8 cellular contexts compared by ENCODE assay signal in the genomic region with DNA sequence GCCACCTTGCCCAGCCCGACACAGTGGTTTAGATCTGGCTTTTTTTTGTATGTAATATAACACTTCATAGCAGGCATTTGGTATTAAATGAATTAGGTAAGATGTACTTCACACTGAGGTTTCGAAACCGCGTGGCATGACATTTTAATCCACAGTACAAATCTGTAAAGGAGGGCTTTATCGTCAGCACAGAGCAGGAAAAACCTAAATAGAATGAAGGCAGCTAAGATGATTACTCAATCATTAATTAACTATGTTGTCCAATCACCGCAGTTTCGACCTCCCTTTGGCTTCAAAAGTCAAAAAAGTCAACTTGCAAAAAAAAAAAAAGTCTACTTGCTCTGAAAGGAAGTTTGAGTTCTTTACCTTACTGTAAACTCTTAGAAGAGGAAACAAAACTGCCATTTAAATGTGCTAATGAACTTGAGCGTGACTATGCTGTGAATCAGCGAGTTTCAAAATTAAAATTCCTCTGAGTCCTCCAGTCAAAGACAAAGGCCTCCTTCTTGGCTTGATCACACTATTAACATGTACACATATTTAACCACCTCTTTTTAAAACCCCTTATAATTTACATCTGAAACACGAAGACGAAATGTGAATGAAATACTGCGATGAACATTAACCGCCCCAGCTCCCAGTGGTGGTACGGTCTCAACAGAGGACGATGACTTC. TPM values are rescaled to one million over a fixed set of nuclear protein-coding genes. Genes with fewer than 3 reads are reported as not detected.
A peak's percentile ranks its signal among the peaks of the same experiment; 100 is the strongest.
DNase-seq lines count a peak whose midpoint lies in the region; ATAC-seq and TF ChIP-seq lines count a peak whose summit lies in the region.

No MANE protein-coding gene starts in this region.

- peak; percentile 45 for ATAC-seq in GM21619 (IDR thresholded peaks at IDR 0.05; ENCODE audit: unreplicated experiment)

- TF ChIP-seq CTCF in GM10248 (IDR thresholded peaks at IDR 0.05; ENCODE audit: control extremely low read depth, extremely low read depth, low read depth, missing control alignments) (no peak), fibroblast of mammary gland (conservative IDR thresholded peaks at IDR 0.05; ENCODE audit: control insufficient read depth, insufficient read depth, low read depth, low read length) (no peak), neural crest cell (conservative IDR thresholded peaks at IDR 0.05) (no peak)

- H3K9me3 Mint-ChIP-seq in activated CD4-positive, alpha-beta memory T cell treated with anti-CD3 and anti-CD28 coated beads, Interleukin-2, amount 10 ng/mL, durations not matched to agents 7 days and 5 days: no peaks in the 10 kb centered on the region
- no peaks in the 10 kb centered on the region for H3K9me3 Mint-ChIP-seq in neural crest cell

- CTCF ChIA-PET in GM10248 (lab: Yijun Ruan, JAX): interaction anchor here (1.1 to 1.6 kb wide), 3 partner anchors 13 to 70 kb away, joined by 3 to 4 read pairs (median 3); no protein-coding TSS in a partner anchor
- CTCF ChIA-PET in activated CD4-positive, alpha-beta memory T cell treated with anti-CD3 and anti-CD28 coated beads, Interleukin-2, amount 10 ng/mL, durations not matched to agents 7 days and 5 days (lab: Charles Lee): interaction anchor here (1.2 to 1.9 kb wide), 5 partner anchors 10 to 257 kb away, joined by 3 to 15 read pairs (median 9); a partner anchor contains a TSS

- DNase-seq in GM10248 (ENCODE audit: extremely low spot score) (peak; percentile 61), fibroblast of mammary gland (ENCODE audit: low read depth) (peak; percentile 57), neural crest cell (ENCODE audit: low read depth, low spot score) (no peak), 8988T (no peak), mucosa of gallbladder (ENCODE audit: low spot score) (no peak)
- DNase-seq in activated CD4-positive, alpha-beta memory T cell treated with anti-CD3 and anti-CD28 coated beads, Interleukin-2, amount 10 ng/mL, durations not matched to agents 7 days and 5 days: peak; percentile 31

- H3K9me3 ChIP-seq in KOPT-K1 (ENCODE audit: insufficient read depth, low read length, poor library complexity, severe bottlenecking): no peaks in the 10 kb centered on the region

- H3K27ac ChIP-seq in KOPT-K1 (ENCODE audit: low read depth, low read length, poor library complexity, severe bottlenecking): peak overlapping the region; percentile 79

- peak overlapping the region; percentile 94 for H3K27ac Mint-ChIP-seq in activated CD4-positive, alpha-beta memory T cell treated with anti-CD3 and anti-CD28 coated beads, Interleukin-2, amount 10 ng/mL, durations not matched to agents 7 days and 5 days
- H3K27ac Mint-ChIP-seq in neural crest cell (ENCODE audit: unreplicated experiment): peak overlapping the region; percentile 97

- no peaks in the 10 kb centered on the region for H3K36me3 ChIP-seq in KOPT-K1 (ENCODE audit: insufficient read depth, low read length)

- H3K36me3 Mint-ChIP-seq in activated CD4-positive, alpha-beta memory T cell treated with anti-CD3 and anti-CD28 coated beads, Interleukin-2, amount 10 ng/mL, durations not matched to agents 7 days and 5 days (ENCODE audit: low read depth): peaks cover 19% of the 10 kb centered on the region
- H3K36me3 Mint-ChIP-seq in neural crest cell (ENCODE audit: low read depth): no peaks in the 10 kb centered on the region

- peaks cover 30% of the 10 kb centered on the region for H3K4me1 Mint-ChIP-seq in activated CD4-positive, alpha-beta memory T cell treated with anti-CD3 and anti-CD28 coated beads, Interleukin-2, amount 10 ng/mL, durations not matched to agents 7 days and 5 days
- peaks cover 20% of the 10 kb centered on the region for H3K4me1 Mint-ChIP-seq in neural crest cell

- H3K4me3 ChIP-seq in fibroblast of mammary gland (ENCODE audit: control insufficient read depth, low read depth, low read length): peak overlapping the region; percentile 97

- no peaks in the 10 kb centered on the region for H3K27me3 Mint-ChIP-seq in activated CD4-positive, alpha-beta memory T cell treated with anti-CD3 and anti-CD28 coated beads, Interleukin-2, amount 10 ng/mL, durations not matched to agents 7 days and 5 days
- H3K27me3 Mint-ChIP-seq in neural crest cell (ENCODE audit: low read depth): no peaks in the 10 kb centered on the region

- POLR2A ChIA-PET in GM10248 (lab: Yijun Ruan, JAX): interaction anchor here (0.9 to 1.2 kb wide), 3 partner anchors 7 to 110 kb away, joined by 3 to 5 read pairs (median 5); a partner anchor contains a TSS
- POLR2A ChIA-PET in activated CD4-positive, alpha-beta memory T cell treated with anti-CD3 and anti-CD28 coated beads, Interleukin-2, amount 10 ng/mL, durations not matched to agents 7 days and 5 days (lab: Charles Lee): interaction anchor here (0.6 to 4.6 kb wide), 16 partner anchors 9 to 423 kb away, joined by 3 to 86 read pairs (median 6); a partner anchor contains a TSS

- H3K4me3 Mint-ChIP-seq in activated CD4-positive, alpha-beta memory T cell treated with anti-CD3 and anti-CD28 coated beads, Interleukin-2, amount 10 ng/mL, durations not matched to agents 7 days and 5 days: peak overlapping the region; percentile 86
- H3K4me3 Mint-ChIP-seq in neural crest cell: peak overlapping the region; percentile 91

RNA-seq across cellular contexts. Expression of a gene that starts 0.7 kb away (rescaled TPM):
- total RNA-seq in activated CD4-positive, alpha-beta memory T cell treated with anti-CD3 and anti-CD28 coated beads, Interleukin-2, amount 10 ng/mL, durations not matched to agents 7 days and 5 days: 10 to 100 TPM; 29.3 to 29.6 TPM
- 21.6 and 22.2 TPM in 2 replicates for total RNA-seq in neural crest cell
- total RNA-seq in mucosa of gallbladder: 27.7 TPM

RNA-seq across cellular contexts. Expression of a gene that starts 15.3 kb away (rescaled TPM):
- total RNA-seq in activated CD4-positive, alpha-beta memory T cell treated with anti-CD3 and anti-CD28 coated beads, Interleukin-2, amount 10 ng/mL, durations not matched to agents 7 days and 5 days: 10 to 100 TPM; 55.3 to 57.7 TPM
- total RNA-seq in neural crest cell (33.5 and 34.3 TPM in 2 replicates), mucosa of gallbladder (102 TPM)

Comparison
In these comparisons a context has a peak if more than half of its experiments do, and no peak if none do; other contexts are left out.
1. DNase-seq: peak in GM10248 (single experiment), activated CD4-positive, alpha-beta memory T cell treated with anti-CD3 and anti-CD28 coated beads, Interleukin-2, amount 10 ng/mL, durations not matched to agents 7 days and 5 days (single experiment) and fibroblast of mammary gland (single experiment); none in neural crest cell (single experiment), 8988T (single experiment) and mucosa of gallbladder (single experiment).